Comparison of ENCODE assay signal across 9 cellular contexts in the genomic region with DNA sequence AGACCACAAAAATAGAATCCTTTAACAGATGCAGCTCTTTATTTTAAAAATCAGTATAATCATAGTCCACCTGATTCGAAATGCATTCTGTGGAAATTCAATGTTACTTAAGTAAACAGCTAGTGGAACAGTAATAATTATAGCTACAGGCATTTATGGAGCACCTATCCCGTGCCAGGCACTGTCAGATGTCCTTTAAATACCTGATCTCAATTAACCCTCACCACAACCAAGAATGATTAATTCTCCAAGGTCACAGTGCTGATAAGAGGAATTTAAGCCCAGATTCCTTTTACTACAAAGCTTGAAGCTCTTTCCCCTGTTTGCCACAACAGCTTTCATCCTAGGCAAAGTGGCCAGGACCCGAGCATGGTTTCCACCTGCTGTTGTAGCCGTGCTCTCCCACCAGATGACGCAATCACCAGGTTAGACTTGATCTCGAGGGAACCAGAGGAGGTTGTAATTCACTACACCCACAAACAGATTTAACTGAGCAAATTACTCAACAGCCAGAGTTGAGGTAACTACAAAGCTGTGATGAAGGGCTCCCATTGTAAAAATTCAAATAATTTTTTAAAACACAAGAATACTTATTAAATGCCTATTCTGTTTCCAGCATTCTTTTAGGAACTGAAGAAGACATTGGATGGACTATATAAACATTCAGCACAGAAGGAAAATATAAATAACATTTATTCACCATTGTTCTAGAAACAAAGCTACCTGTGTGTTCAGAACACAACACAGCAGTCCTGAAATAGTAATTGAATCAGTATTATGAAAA. TPM values are rescaled to one million over a fixed set of nuclear protein-coding genes. Genes with fewer than 3 reads are reported as not detected.
DNase-seq lines count a peak whose midpoint lies in the region; ATAC-seq and TF ChIP-seq lines count a peak whose summit lies in the region.
"Had no signal": no experiment of that assay in that cellular context is flagged by ENCODE, and none has a peak within 500 bp of the region (broad histone marks: within the 10 kb centered on the region; RNA-seq: fewer than 3 reads in every experiment).

No MANE protein-coding gene starts in this region.

- DNase-seq in DMS153 (lab: John Stamatoyannopoulos, UW) = peak; percentile 42
- DNase-seq in NCI-H1048 (lab: John Stamatoyannopoulos, UW) = peak; percentile 64
- peak; percentile 26 for DNase-seq in T-helper 2 cell treated with Interferon-gamma antibody and Interleukin-4, amounts not matched to agents 5 μg/mL and 100 μg/mL, for 36 hours (ENCODE audit: low spot score)
- peak; percentile 31 for DNase-seq in effector CD4-positive, alpha-beta T cell
- DNase-seq in vagina (ENCODE audit: extremely low spot score in 2 of 2) = no peak
- no peak for DNase-seq in cortex of kidney (lab: John Stamatoyannopoulos, UW)

- H3K4me1 ChIP-seq in vagina = peaks cover 17% of the 10 kb centered on the region

- no peaks in the 10 kb centered on the region for H3K36me3 ChIP-seq in vagina

- H3K4me1 Mint-ChIP-seq in T-helper 2 cell treated with Interferon-gamma antibody and Interleukin-4, amounts not matched to agents 5 μg/mL and 100 μg/mL, for 36 hours (ENCODE audit: low read depth) = peaks cover 2% of the 10 kb centered on the region
- H3K4me1 Mint-ChIP-seq in nephron = peaks cover 23% of the 10 kb centered on the region

- TF ChIP-seq CTCF in nephron (IDR thresholded peaks at IDR 0.05; ENCODE audit: unreplicated experiment in 3 of 3) (peak in 1 of 3 experiments; percentile 36), vagina (IDR thresholded peaks at IDR 0.05) (no peak)

- ATAC-seq in GM21576 (IDR thresholded peaks at IDR 0.05; ENCODE audit: unreplicated experiment) = peak; percentile 89

- H3K4me3 ChIP-seq in vagina = no peak overlapping the region

- TF ChIP-seq POLR2A in vagina (IDR thresholded peaks at IDR 0.05) = no peak

- H3K36me3 Mint-ChIP-seq in T-helper 2 cell treated with Interferon-gamma antibody and Interleukin-4, amounts not matched to agents 5 μg/mL and 100 μg/mL, for 36 hours (ENCODE audit: low read depth) = peaks cover 6% of the 10 kb centered on the region
- peaks cover 26% of the 10 kb centered on the region for H3K36me3 Mint-ChIP-seq in nephron (ENCODE audit: low read depth)

- no peaks in the 10 kb centered on the region for H3K27me3 Mint-ChIP-seq in T-helper 2 cell treated with Interferon-gamma antibody and Interleukin-4, amounts not matched to agents 5 μg/mL and 100 μg/mL, for 36 hours (ENCODE audit: low read depth)
- no peaks in the 10 kb centered on the region for H3K27me3 Mint-ChIP-seq in nephron (ENCODE audit: low read depth)
- H3K27me3 Mint-ChIP-seq: IgD-negative memory B cell had no signal

- no peaks in the 10 kb centered on the region for H3K27me3 ChIP-seq in vagina

- H3K9me3 Mint-ChIP-seq in T-helper 2 cell treated with Interferon-gamma antibody and Interleukin-4, amounts not matched to agents 5 μg/mL and 100 μg/mL, for 36 hours = no peaks in the 10 kb centered on the region
- no peaks in the 10 kb centered on the region for H3K9me3 Mint-ChIP-seq in nephron
- H3K9me3 Mint-ChIP-seq: IgD-negative memory B cell had no signal

- H3K4me3 Mint-ChIP-seq in T-helper 2 cell treated with Interferon-gamma antibody and Interleukin-4, amounts not matched to agents 5 μg/mL and 100 μg/mL, for 36 hours = no peak overlapping the region
- no peak overlapping the region for H3K4me3 Mint-ChIP-seq in nephron
- H3K4me3 Mint-ChIP-seq: IgD-negative memory B cell had no signal

- intact Hi-C loops in vagina (cut with DNase I) = no loop called here

- no peak overlapping the region for H3K27ac Mint-ChIP-seq in T-helper 2 cell treated with Interferon-gamma antibody and Interleukin-4, amounts not matched to agents 5 μg/mL and 100 μg/mL, for 36 hours
- peak overlapping the region in 2 of 3 experiments; percentile 67 to 68 for H3K27ac Mint-ChIP-seq in nephron
- H3K27ac Mint-ChIP-seq: IgD-negative memory B cell had no signal

- H3K9me3 ChIP-seq in vagina = no peaks in the 10 kb centered on the region

- no peak overlapping the region for H3K27ac ChIP-seq in vagina

RNA-seq across cellular contexts. Expression of a gene that starts 10.3 kb away (rescaled TPM):
- 11.3 TPM for total RNA-seq in vagina

Comparison
In these comparisons a context has a peak if more than half of its experiments do, and no peak if none do; other contexts are left out.
1. DNase-seq: peak in DMS153 (single experiment), NCI-H1048 (single experiment), T-helper 2 cell treated with Interferon-gamma antibody and Interleukin-4, amounts not matched to agents 5 μg/mL and 100 μg/mL, for 36 hours (single experiment) and effector CD4-positive, alpha-beta T cell (single experiment); none in vagina (0 of 2) and cortex of kidney (single experiment).